Comparison of ENCODE assay signal across 24 cellular contexts in the genomic region with DNA sequence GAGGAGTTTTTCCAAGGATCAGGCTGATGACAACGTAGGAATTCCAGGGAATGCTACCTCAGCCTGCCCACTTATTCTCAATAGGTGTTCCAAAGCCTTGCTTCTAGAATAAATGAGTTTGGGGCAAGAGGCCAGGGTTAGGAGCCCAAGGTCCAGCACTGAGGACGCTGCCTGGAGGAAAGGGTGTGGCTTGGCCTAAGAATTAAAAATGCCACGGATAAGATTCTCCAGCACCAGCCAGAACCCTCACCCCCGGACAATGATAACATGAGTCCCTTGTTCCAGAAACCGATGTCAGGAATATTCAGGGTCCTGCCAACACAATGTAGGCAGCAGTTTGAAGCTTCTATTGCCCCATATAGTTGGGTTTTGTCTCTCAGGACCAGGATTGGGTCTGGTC. TPM values are rescaled to one million over a fixed set of nuclear protein-coding genes. Genes with fewer than 3 reads are reported as not detected.
DNase-seq lines count a peak whose midpoint lies in the region; ATAC-seq and TF ChIP-seq lines count a peak whose summit lies in the region.
"Had no signal": no experiment of that assay in that cellular context is flagged by ENCODE, and none has a peak within 500 bp of the region (broad histone marks: within the 10 kb centered on the region; RNA-seq: fewer than 3 reads in every experiment).

No MANE protein-coding gene starts in this region.

- H3K27me3 Mint-ChIP-seq in nephron (ENCODE audit: low read depth) = peaks cover 6% of the 10 kb centered on the region

- no peaks in the 10 kb centered on the region for H3K9me3 Mint-ChIP-seq in nephron
- H3K9me3 Mint-ChIP-seq: stimulated activated naive CD8-positive, alpha-beta T cell treated with anti-CD3 and anti-CD28 coated beads, Interleukin-15, amount 100 ng/mL, for 72 hours had no signal

- H3K27me3 ChIP-seq in NT2/D1 (ENCODE audit: insufficient read depth, insufficient read length) = no peaks in the 10 kb centered on the region
- H3K27me3 ChIP-seq in upper lobe of right lung = no peaks in the 10 kb centered on the region
- H3K27me3 ChIP-seq: BE2C, SJCRH30 had no signal

- H3K4me1 ChIP-seq in NT2/D1 (ENCODE audit: insufficient read depth, insufficient read length) (peaks cover 10% of the 10 kb centered on the region), upper lobe of right lung (peaks cover 90% of the 10 kb centered on the region)

- H3K9me3 ChIP-seq in NT2/D1 (ENCODE audit: insufficient read depth, low read length) (no peaks in the 10 kb centered on the region), upper lobe of right lung (no peaks in the 10 kb centered on the region)
- H3K9me3 ChIP-seq: BE2C, mucosa of descending colon, SJCRH30 had no signal

- no peak for TF ChIP-seq CTCF in fibroblast of the aortic adventitia (IDR thresholded peaks at IDR 0.05; ENCODE audit: insufficient read depth, low read length)
- no peak for TF ChIP-seq CTCF in nephron (IDR thresholded peaks at IDR 0.05; ENCODE audit: unreplicated experiment in 3 of 3)
- no peak for TF ChIP-seq CTCF in upper lobe of right lung (IDR thresholded peaks at IDR 0.05)

- intact Hi-C loops in upper lobe of right lung (cut with DNase I) = no loop called here

- peak overlapping the region; percentile 32 for H3K9ac ChIP-seq in NT2/D1 (ENCODE audit: insufficient read length, low read depth)

- peaks cover 93% of the 10 kb centered on the region for H3K4me1 Mint-ChIP-seq in nephron

- peak overlapping the region; percentile 50 to 85 (median 72) for H3K27ac Mint-ChIP-seq in nephron
- H3K27ac Mint-ChIP-seq: activated CD8-positive, alpha-beta memory T cell treated with anti-CD3 and anti-CD28 coated beads, Interleukin-2, amount 10 ng/mL, durations not matched to agents 7 days and 5 days; stimulated activated naive CD8-positive, alpha-beta T cell treated with anti-CD3 and anti-CD28 coated beads, Interleukin-15, amount 100 ng/mL, for 72 hours had no signal

- H3K36me3 ChIP-seq in NT2/D1 (ENCODE audit: insufficient read depth, insufficient read length, low read length) (peaks cover 75% of the 10 kb centered on the region), upper lobe of right lung (peaks cover 39% of the 10 kb centered on the region)

- no peak for DNase-seq in NT2/D1 (ENCODE audit: low read depth, low spot score)
- peak; percentile 18 for DNase-seq in fibroblast of the aortic adventitia (ENCODE audit: low read depth)
- DNase-seq in upper lobe of right lung = no peak
- DNase-seq in activated CD4-positive, alpha-beta T cell treated with anti-CD3 and anti-CD28 coated beads, Interleukin-2, amount 50 U/mL, for 4 hours = no peak
- no peak for DNase-seq in DMS114 treated with DMSO at 0.1 percent for 48 hours (lab: John Stamatoyannopoulos, UW; ENCODE audit: unreplicated experiment)
- no peak for DNase-seq in activated CD4-positive, alpha-beta T cell treated with anti-CD3 and anti-CD28 coated beads, Interleukin-2, amount 50 U/mL, for 1 hour
- DNase-seq: activated CD8-positive, alpha-beta memory T cell treated with anti-CD3 and anti-CD28 coated beads, Interleukin-2, amount 10 ng/mL, durations not matched to agents 7 days and 5 days; activated effector memory CD4-positive, alpha-beta T cell treated with anti-CD3 and anti-CD28 coated beads, Interleukin-2, amount 50 U/mL, for 16 hours; amniotic stem cell; BE2C; effector memory CD4-positive, alpha-beta T cell; H7; hippocampal formation; KG1; mucosa of descending colon; NCI-H1048; NCI-H2081 treated with DMSO at 0.1 percent for 48 hours; NCI-H526; SJCRH30; stimulated activated CD4-positive, alpha-beta T cell treated with anti-CD3 and anti-CD28 coated beads, Interleukin-1b, Interleukin-23, amount 100 ng/mL, for 48 hours; stimulated activated naive CD8-positive, alpha-beta T cell treated with anti-CD3 and anti-CD28 coated beads, Interleukin-15, amount 100 ng/mL, for 72 hours had no signal

- H3K4me3 ChIP-seq in NT2/D1 (ENCODE audit: insufficient read length, low read depth) (no peak overlapping the region), fibroblast of the aortic adventitia (ENCODE audit: low read depth, low read length) (no peak overlapping the region), upper lobe of right lung (no peak overlapping the region)
- H3K4me3 ChIP-seq: mucosa of descending colon, SJCRH30 had no signal

- H3K27ac ChIP-seq in upper lobe of right lung = peak overlapping the region; percentile 42
- H3K27ac ChIP-seq: SJCRH30 had no signal

- peaks cover 16% of the 10 kb centered on the region for H3K36me3 Mint-ChIP-seq in nephron (ENCODE audit: low read depth)
- H3K36me3 Mint-ChIP-seq: activated CD8-positive, alpha-beta memory T cell treated with anti-CD3 and anti-CD28 coated beads, Interleukin-2, amount 10 ng/mL, durations not matched to agents 7 days and 5 days had no signal

- no peak for ATAC-seq in upper lobe of right lung
- ATAC-seq: activated CD8-positive, alpha-beta memory T cell treated with anti-CD3 and anti-CD28 coated beads, Interleukin-2, amount 10 ng/mL, durations not matched to agents 7 days and 5 days; mucosa of descending colon; sciatic nerve; stimulated activated naive CD8-positive, alpha-beta T cell treated with anti-CD3 and anti-CD28 coated beads, Interleukin-15, amount 100 ng/mL, for 72 hours had no signal

- peak overlapping the region in 1 of 3 experiments; percentile 2 for H3K4me3 Mint-ChIP-seq in nephron
- H3K4me3 Mint-ChIP-seq: activated CD8-positive, alpha-beta memory T cell treated with anti-CD3 and anti-CD28 coated beads, Interleukin-2, amount 10 ng/mL, durations not matched to agents 7 days and 5 days; stimulated activated naive CD8-positive, alpha-beta T cell treated with anti-CD3 and anti-CD28 coated beads, Interleukin-15, amount 100 ng/mL, for 72 hours had no signal

RNA-seq across cellular contexts. Expression of a gene that starts 7.6 kb away (rescaled TPM):
- 1.3 and 13.9 TPM in 2 replicates for total RNA-seq in fibroblast of the aortic adventitia (ENCODE audit: low replicate concordance)
- total RNA-seq in upper lobe of right lung = 89.8 TPM
- total RNA-seq: OCI-LY7 had no signal
